Comparison of ENCODE assay signal across 20 cellular contexts in the genomic region with DNA sequence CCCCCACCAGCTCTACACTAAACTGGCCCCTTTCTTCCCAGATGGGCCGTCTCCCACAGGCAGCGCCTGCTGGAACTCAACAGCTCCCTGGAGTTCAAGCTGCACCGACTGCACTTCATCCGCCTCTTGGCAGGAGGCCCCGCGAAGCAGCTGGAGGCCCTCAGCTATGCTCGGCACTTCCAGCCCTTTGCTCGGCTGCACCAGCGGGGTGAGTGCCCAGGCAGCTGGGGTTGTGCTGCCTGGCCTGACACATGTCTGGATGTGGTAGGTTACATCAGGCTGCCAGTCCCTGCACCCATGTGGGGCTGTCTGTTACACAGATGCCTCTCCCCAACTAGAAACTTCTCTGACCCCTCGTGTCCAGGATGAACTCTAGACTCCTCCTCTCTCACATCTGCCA. TPM values are rescaled to one million over a fixed set of nuclear protein-coding genes. Genes with fewer than 3 reads are reported as not detected.
DNase-seq lines count a peak whose midpoint lies in the region; ATAC-seq and TF ChIP-seq lines count a peak whose summit lies in the region.
"Had no signal": no experiment of that assay in that cellular context is flagged by ENCODE, and none has a peak within 500 bp of the region (broad histone marks: within the 10 kb centered on the region; RNA-seq: fewer than 3 reads in every experiment).

No MANE protein-coding gene starts in this region.

- no peak overlapping the region for H3K4me3 ChIP-seq in AG10803 (ENCODE audit: low read length)
- no peak overlapping the region for H3K4me3 ChIP-seq in fibroblast of the aortic adventitia (ENCODE audit: low read depth, low read length)
- H3K4me3 ChIP-seq in mucosa of descending colon: no peak overlapping the region
- H3K4me3 ChIP-seq: ascending aorta, smooth muscle cell, vagina had no signal

- CTCF ChIA-PET in MCF 10A (lab: Yijun Ruan, JAX): interaction anchor here (0.6 to 12.4 kb wide), 7 partner anchors 10 to 570 kb away, joined by 3 to 286 read pairs (median 4); a partner anchor contains a TSS

- peaks cover 9% of the 10 kb centered on the region for H3K36me3 ChIP-seq in mucosa of descending colon (ENCODE audit: low read depth)

- peak; percentile 76 for DNase-seq in AG10803 (ENCODE audit: low read depth)
- DNase-seq in NCI-H1694 treated with DMSO at 0.1 percent for 48 hours (lab: John Stamatoyannopoulos, UW): peak; percentile 77
- DNase-seq in fibroblast of the aortic adventitia (ENCODE audit: low read depth): peak; percentile 57
- DNase-seq in mucosa of descending colon: peak in 1 of 3 donors; percentile 66
- DNase-seq in germinal center (ENCODE audit: low spot score): no peak
- DNase-seq in MCF 10A (ENCODE audit: unreplicated experiment): no peak
- no peak for DNase-seq in progenitor cell of endocrine pancreas (ENCODE audit: low spot score, unreplicated experiment)
- DNase-seq: activated effector memory CD4-positive, alpha-beta T cell treated with Interleukin-2 at 50 U/mL for 16 hours; NCI-H226; SK-N-SH; stimulated activated naive CD4-positive, alpha-beta T cell had no signal

- intact Hi-C loops in mucosa of descending colon (cut with DNase I, micrococcal nuclease): no loop called here
- intact Hi-C loops in MCF 10A (cut with micrococcal nuclease): no loop called here

- H3K4me3 Mint-ChIP-seq in MCF 10A (ENCODE audit: unreplicated experiment): no peak overlapping the region
- H3K4me3 Mint-ChIP-seq in progenitor cell of endocrine pancreas (ENCODE audit: low read depth): no peak overlapping the region
- H3K4me3 Mint-ChIP-seq: B cell; dendritic cell treated with granulocyte-macrophage colony-stimulating factor and Interleukin-4, amounts not matched to agents 40 ng/mL and 50 ng/mL, for 4 days; memory B cell had no signal

- no peaks in the 10 kb centered on the region for H3K9me3 ChIP-seq in mucosa of descending colon
- H3K9me3 ChIP-seq: ascending aorta, SK-N-SH, vagina had no signal

- no TSS peak for BruUV-seq in MCF 10A (replicated peaks; lab: Mats Ljungman, UMichigan)

- H3K4me1 Mint-ChIP-seq in MCF 10A (ENCODE audit: insufficient read depth, unreplicated experiment) (peaks cover 24% of the 10 kb centered on the region), progenitor cell of endocrine pancreas (ENCODE audit: low read depth) (no peaks in the 10 kb centered on the region)
- H3K4me1 Mint-ChIP-seq: B cell, memory B cell had no signal

- no peaks in the 10 kb centered on the region for H3K4me1 ChIP-seq in mucosa of descending colon (ENCODE audit: low read depth)
- H3K4me1 ChIP-seq: ascending aorta, vagina had no signal

- no peaks in the 10 kb centered on the region for H3K9me3 Mint-ChIP-seq in MCF 10A (ENCODE audit: unreplicated experiment)
- H3K9me3 Mint-ChIP-seq in progenitor cell of endocrine pancreas (ENCODE audit: low read depth): no peaks in the 10 kb centered on the region
- H3K9me3 Mint-ChIP-seq: dendritic cell treated with granulocyte-macrophage colony-stimulating factor and Interleukin-4, amounts not matched to agents 40 ng/mL and 50 ng/mL, for 4 days; memory B cell had no signal

- ATAC-seq in mucosa of descending colon: peak; percentile 13
- ATAC-seq in GM21529 (IDR thresholded peaks at IDR 0.05; ENCODE audit: unreplicated experiment): no peak
- ATAC-seq: esophagus mucosa had no signal

- H3K36me3 Mint-ChIP-seq in MCF 10A (ENCODE audit: insufficient read depth, unreplicated experiment): peaks cover 95% of the 10 kb centered on the region
- H3K36me3 Mint-ChIP-seq in progenitor cell of endocrine pancreas (ENCODE audit: insufficient read depth): peaks cover 20% of the 10 kb centered on the region

- no peak overlapping the region for H3K27ac Mint-ChIP-seq in MCF 10A (ENCODE audit: low read depth, unreplicated experiment)
- H3K27ac Mint-ChIP-seq in progenitor cell of endocrine pancreas: no peak overlapping the region
- H3K27ac Mint-ChIP-seq: B cell; dendritic cell treated with granulocyte-macrophage colony-stimulating factor and Interleukin-4, amounts not matched to agents 40 ng/mL and 50 ng/mL, for 4 days; memory B cell had no signal

- no peak for TF ChIP-seq CTCF in AG10803 (conservative IDR thresholded peaks at IDR 0.05; ENCODE audit: low read length)
- TF ChIP-seq CTCF in fibroblast of the aortic adventitia (IDR thresholded peaks at IDR 0.05; ENCODE audit: insufficient read depth, low read length): no peak
- TF ChIP-seq CTCF in mucosa of descending colon (IDR thresholded peaks at IDR 0.05): no peak
- no peak for TF ChIP-seq CTCF in MCF 10A (IDR thresholded peaks at IDR 0.05; ENCODE audit: unreplicated experiment)
- no peak for TF ChIP-seq CTCF in progenitor cell of endocrine pancreas (IDR thresholded peaks at IDR 0.05; ENCODE audit: unreplicated experiment)

- POLR2A ChIA-PET in MCF 10A (lab: Yijun Ruan, JAX): interaction anchor here (1.4 to 9.3 kb wide), 4 partner anchors 10 to 66 kb away, joined by 4 to 123 read pairs (median 10); a partner anchor contains a TSS

- H3K27me3 Mint-ChIP-seq in MCF 10A (ENCODE audit: insufficient read depth, unreplicated experiment) (no peaks in the 10 kb centered on the region), progenitor cell of endocrine pancreas (no peaks in the 10 kb centered on the region)
- H3K27me3 Mint-ChIP-seq: B cell; dendritic cell treated with granulocyte-macrophage colony-stimulating factor and Interleukin-4, amounts not matched to agents 40 ng/mL and 50 ng/mL, for 4 days; memory B cell had no signal

RNA-seq across cellular contexts. Expression of a gene that starts 9.8 kb away (rescaled TPM):
- total RNA-seq in fibroblast of the aortic adventitia (ENCODE audit: low replicate concordance) (29.8 and 162 TPM in 2 replicates), mucosa of descending colon (10 to 100 TPM; 64.8 to 90.2 (median 68.5) TPM), MCF 10A (2022) (322 and 327 TPM in 2 replicates), progenitor cell of endocrine pancreas (114 and 119 TPM in 2 replicates)

RNA-seq across cellular contexts. Expression of a gene that starts 13.1 kb away (rescaled TPM):
- 11.8 and 25.8 TPM in 2 replicates for total RNA-seq in fibroblast of the aortic adventitia (ENCODE audit: low replicate concordance)
- total RNA-seq in mucosa of descending colon: 10 to 100 TPM; 34.9 to 54.2 (median 40.8) TPM
- total RNA-seq in MCF 10A (2022): 53.0 and 56.5 TPM in 2 replicates
- total RNA-seq in progenitor cell of endocrine pancreas: 44.9 and 48.5 TPM in 2 replicates

RNA-seq across cellular contexts. Expression of a gene that starts 30.6 kb away (rescaled TPM):
- total RNA-seq in fibroblast of the aortic adventitia (ENCODE audit: low replicate concordance): 0.18 and 0.65 TPM in 2 replicates
- total RNA-seq in mucosa of descending colon: 1 to 10 TPM in 2 of 3 donors, under 1 TPM in 1; 0.82 to 4.0 (median 1.7) TPM
- 0.33 and 0.56 TPM in 2 replicates for total RNA-seq in MCF 10A (2022)
- total RNA-seq in progenitor cell of endocrine pancreas: 1.9 and 2.4 TPM in 2 replicates

RNA-seq across cellular contexts. Expression of a gene that starts 43.3 kb away (rescaled TPM):
- total RNA-seq in fibroblast of the aortic adventitia (ENCODE audit: low replicate concordance): not detected in 2 replicates
- total RNA-seq in mucosa of descending colon: not detected
- total RNA-seq in MCF 10A (2022): not detected in 2 replicates
- not detected in 2 replicates for total RNA-seq in progenitor cell of endocrine pancreas
- total RNA-seq: ascending aorta, B cell, esophagus mucosa, H4, vagina had no signal

Comparison
In these comparisons a context has a peak if more than half of its experiments do, and no peak if none do; other contexts are left out.
1. DNase-seq: peak in AG10803 (single experiment), NCI-H1694 treated with DMSO at 0.1 percent for 48 hours (single experiment) and fibroblast of the aortic adventitia (single experiment); none in germinal center (single experiment), MCF 10A (single experiment) and progenitor cell of endocrine pancreas (single experiment).